In genomic region chr1:97726386-97726785, GRCh38 we compare ENCODE assay signal across 16 cellular contexts.
DNase-seq lines count a peak whose midpoint lies in the region; ATAC-seq, FAIRE-seq and TF ChIP-seq lines count a peak whose summit lies in the region.
"Had no signal": no experiment of that assay in that cellular context is flagged by ENCODE, and none has a peak within 500 bp of the region (broad histone marks: within the 10 kb centered on the region; RNA-seq: fewer than 3 reads in every experiment).

No MANE protein-coding gene starts in this region.

- no peaks in the 10 kb centered on the region for H4K20me1 ChIP-seq in IMR-90 (ENCODE audit: insufficient read depth, low read length)

- no peak overlapping the region for H2AFZ ChIP-seq in IMR-90 (replicated peaks; ENCODE audit: low read length, poor library complexity)
- no peak overlapping the region for H2AFZ ChIP-seq in mesenchymal stem cell (ENCODE audit: low read depth, low read length)

- peaks cover 0 to 9% (median 5%) of the 10 kb centered on the region in 3 donors for H3K9me3 Mint-ChIP-seq in T-cell
- H3K9me3 Mint-ChIP-seq: H9 had no signal

- H2BK120ac ChIP-seq in IMR-90 (ENCODE audit: low read depth, low read length) (no peak overlapping the region), mesenchymal stem cell (ENCODE audit: low read depth, low read length) (no peak overlapping the region)

- H4K8ac ChIP-seq in IMR-90 (ENCODE audit: low read depth in 2 of 2, low read length in 2 of 2), result no peak overlapping the region
- H4K8ac ChIP-seq in mesenchymal stem cell (ENCODE audit: low read length), result no peak overlapping the region

- no peak overlapping the region for H3K14ac ChIP-seq in IMR-90 (replicated peaks; ENCODE audit: low read depth, low read length)
- no peak overlapping the region for H3K14ac ChIP-seq in mesenchymal stem cell (ENCODE audit: low read length in 2 of 2)

- no peak overlapping the region for H3K56ac ChIP-seq in IMR-90 (ENCODE audit: extremely low read depth, insufficient read depth, low read length)

- H3K18ac ChIP-seq in IMR-90 (ENCODE audit: low read depth, low read length) (no peak overlapping the region), mesenchymal stem cell (ENCODE audit: low read depth in 1 of 2, low read length in 2 of 2) (no peak overlapping the region)

- H3K79me1 ChIP-seq in IMR-90 (ENCODE audit: low read depth in 1 of 2, low read length in 2 of 2), result no peaks in the 10 kb centered on the region
- H3K79me1 ChIP-seq in mesenchymal stem cell (replicated peaks; ENCODE audit: low read length, poor library complexity, severe bottlenecking), result no peaks in the 10 kb centered on the region

- H4K91ac ChIP-seq in IMR-90 (ENCODE audit: insufficient read depth, low read depth, low read length) (no peak overlapping the region), mesenchymal stem cell (ENCODE audit: low read length) (no peak overlapping the region)

- no peaks in the 10 kb centered on the region for H3K9me1 ChIP-seq in IMR-90 (ENCODE audit: insufficient read depth, low read length)

- no peaks in the 10 kb centered on the region for H3K27me3 Mint-ChIP-seq in T-cell

- TF ChIP-seq RAD21 in IMR-90 (IDR thresholded peaks at IDR 0.05; ENCODE audit: low read length), result no peak

- dilution Hi-C loops in IMR-90 (cut with HindIII; ENCODE audit: low sequenced_read_pairs, unreplicated experiment), result no loop called here

- H3K4ac ChIP-seq in IMR-90 (ENCODE audit: low read depth, low read length), result no peak overlapping the region
- no peak overlapping the region for H3K4ac ChIP-seq in mesenchymal stem cell (ENCODE audit: low read depth in 1 of 2, low read length in 2 of 2)

- peak; percentile 34 for DNase-seq in EH (ENCODE audit: low read depth)
- peak; percentile 24 for DNase-seq in IMR-90
- peak; percentile 55 for DNase-seq in bronchial epithelial cell (ENCODE audit: low read depth)
- DNase-seq in mesenchymal stem cell, result peak; percentile 6
- DNase-seq in NCI-H524 treated with DMSO at 0.1 percent for 48 hours (lab: John Stamatoyannopoulos, UW), result no peak
- no peak for DNase-seq in T-cell
- DNase-seq: H9, KG1, MG63, NCI-H1105 treated with DMSO at 0.1 percent for 48 hours, NCI-H1694 treated with DMSO at 0.1 percent for 48 hours, NCI-H345, NCI-H69, SJCRH30 had no signal

- H3K27ac ChIP-seq in IMR-90 (ENCODE audit: insufficient read depth, low read length) (no peak overlapping the region), mesenchymal stem cell (ENCODE audit: low read length, poor library complexity, severe bottlenecking) (no peak overlapping the region)
- H3K27ac ChIP-seq: C4-2B, SJCRH30 had no signal

- H3K4me1 Mint-ChIP-seq in T-cell, result peaks cover 3 to 9% (median 4%) of the 10 kb centered on the region in 3 donors
- H3K4me1 Mint-ChIP-seq: H9 had no signal

- H3K4me1 ChIP-seq in IMR-90 (ENCODE audit: control insufficient read depth, insufficient read depth, low read length) (no peaks in the 10 kb centered on the region), mesenchymal stem cell (ENCODE audit: control insufficient read depth, insufficient read depth, low read depth, low read length) (no peaks in the 10 kb centered on the region)
- H3K4me1 ChIP-seq: SJCRH30 had no signal

- H3K36me3 ChIP-seq in IMR-90 (ENCODE audit: control insufficient read depth, insufficient read depth, low read length) (no peaks in the 10 kb centered on the region), bronchial epithelial cell (ENCODE audit: control insufficient read depth, insufficient read depth, low read length) (no peaks in the 10 kb centered on the region), mesenchymal stem cell (ENCODE audit: control insufficient read depth in 1 of 2, insufficient read depth in 2 of 2, low read depth in 1 of 2, low read length in 2 of 2) (peaks cover 0 to 2% of the 10 kb centered on the region in 2 experiments)
- H3K36me3 ChIP-seq: MG63, SJCRH30 had no signal

- no peak overlapping the region for H4K5ac ChIP-seq in IMR-90 (ENCODE audit: low read depth, low read length)

- H3K4me2 ChIP-seq in IMR-90 (ENCODE audit: low read depth, low read length), result no peak overlapping the region
- H3K4me2 ChIP-seq in mesenchymal stem cell (ENCODE audit: low read length, poor library complexity, severe bottlenecking), result no peak overlapping the region

- no peak for FAIRE-seq in bronchial epithelial cell (lab: Jason Lieb, UNC)

- H2BK5ac ChIP-seq in IMR-90 (ENCODE audit: low read depth, low read length, poor library complexity, severe bottlenecking), result no peak overlapping the region
- H2BK5ac ChIP-seq in mesenchymal stem cell (ENCODE audit: low read depth, low read length, poor library complexity, severe bottlenecking), result no peak overlapping the region

- H2AK9ac ChIP-seq in IMR-90 (replicated peaks; ENCODE audit: low read depth, low read length, poor library complexity), result no peak overlapping the region

- H3K4me3 ChIP-seq in IMR-90 (ENCODE audit: insufficient read depth, low read depth, low read length) (no peak overlapping the region), bronchial epithelial cell (ENCODE audit: low read depth, low read length) (no peak overlapping the region), mesenchymal stem cell (ENCODE audit: insufficient read depth in 1 of 2, low read depth in 1 of 2, low read length in 2 of 2) (no peak overlapping the region)
- H3K4me3 ChIP-seq: MG63, SJCRH30 had no signal

- BruUV-seq in IMR-90 (replicated peaks; lab: Mats Ljungman, UMichigan), result no TSS peak

- POLR2A ChIA-PET in IMR-90 (lab: Charles Lee; ENCODE audit: unreplicated experiment), result no interaction called here
- POLR2A ChIA-PET in T-cell (lab: Charles Lee), result no interaction called here

- H2AK5ac ChIP-seq in IMR-90 (ENCODE audit: low read depth, low read length), result no peak overlapping the region
- no peak overlapping the region for H2AK5ac ChIP-seq in mesenchymal stem cell (ENCODE audit: low read length, severe bottlenecking)

- no peak for ATAC-seq in IMR-90 (ENCODE audit: low read depth)
- no peak for ATAC-seq in HG02642 (IDR thresholded peaks at IDR 0.05; ENCODE audit: poor library complexity, unreplicated experiment)
- no peak for ATAC-seq in T-cell (replicated peaks in 1 of 4)

- H3K23ac ChIP-seq in IMR-90 (ENCODE audit: low read depth, low read length), result no peak overlapping the region
- H3K23ac ChIP-seq in mesenchymal stem cell (ENCODE audit: low read length in 2 of 2), result no peak overlapping the region

- no peaks in the 10 kb centered on the region; the same call in 1 of the 2 replicates for H3K9me3 ChIP-seq in IMR-90 (ENCODE audit: control insufficient read depth, insufficient read depth, low read length)
- H3K9me3 ChIP-seq in mesenchymal stem cell (ENCODE audit: control insufficient read depth, low read length), result peaks cover 7% of the 10 kb centered on the region
- H3K9me3 ChIP-seq: SJCRH30 had no signal

- no peak overlapping the region for H3K9ac ChIP-seq in IMR-90 (ENCODE audit: low read depth, low read length)
- no peak overlapping the region for H3K9ac ChIP-seq in mesenchymal stem cell (ENCODE audit: low read length)

- H2BK15ac ChIP-seq in IMR-90 (ENCODE audit: low read depth, low read length) (no peak overlapping the region), mesenchymal stem cell (ENCODE audit: low read depth, poor library complexity, severe bottlenecking) (no peak overlapping the region)

- no peak overlapping the region for H3K4me3 Mint-ChIP-seq in T-cell
- H3K4me3 Mint-ChIP-seq: H9 had no signal

- intact Hi-C loops in IMR-90 (cut with micrococcal nuclease), result no loop called here

- in situ Hi-C loops in IMR-90 (cut with MboI; ENCODE audit: low sequenced_read_pairs), result no loop called here

- peaks cover 28% of the 10 kb centered on the region for H3K36me3 Mint-ChIP-seq in T-cell

- no peak for TF ChIP-seq CTCF in IMR-90 (conservative IDR thresholded peaks at IDR 0.05; ENCODE audit: low read depth, low read length)
- TF ChIP-seq CTCF in bronchial epithelial cell (IDR thresholded peaks at IDR 0.05; ENCODE audit: insufficient read depth, low read length, severe bottlenecking), result no peak

- H3K27ac Mint-ChIP-seq in T-cell, result no peak overlapping the region
- H3K27ac Mint-ChIP-seq: H9 had no signal

- no peak for TF ChIP-seq POLR2A in IMR-90 (IDR thresholded peaks at IDR 0.05; ENCODE audit: low read depth, low read length)

- CTCF ChIA-PET in IMR-90 (lab: Yijun Ruan, JAX), result no interaction called here
- CTCF ChIA-PET in T-cell (lab: Charles Lee), result interaction anchor here in 1 of 2 donors (1.0 kb wide), 1 partner anchor 9 kb away, joined by 4 read pairs; no protein-coding TSS in a partner anchor

- H2BK20ac ChIP-seq in IMR-90 (ENCODE audit: low read depth, low read length), result no peak overlapping the region

- H3K27me3 ChIP-seq in IMR-90 (ENCODE audit: control insufficient read depth, insufficient read depth, low read length) (no peaks in the 10 kb centered on the region), bronchial epithelial cell (ENCODE audit: control insufficient read depth, insufficient read depth, low read length) (no peaks in the 10 kb centered on the region), mesenchymal stem cell (ENCODE audit: control insufficient read depth in 1 of 2, insufficient read depth in 1 of 2, low read length in 2 of 2) (no peaks in the 10 kb centered on the region)
- H3K27me3 ChIP-seq: MG63, SJCRH30 had no signal

- no peak overlapping the region for H2BK12ac ChIP-seq in mesenchymal stem cell (ENCODE audit: low read length in 2 of 2)

TF ChIP-seq in IMR-90, 13 proteins besides CTCF, POLR2A, EP300 and RAD21 (continues in another document):
- no peak for TF ChIP-seq USF2 (IDR thresholded peaks at IDR 0.05; ENCODE audit: low read depth, low read length)
- no peak for TF ChIP-seq FOS (IDR thresholded peaks at IDR 0.05; ENCODE audit: low read depth, low read length)
- TF ChIP-seq CEBPB (IDR thresholded peaks at IDR 0.05; ENCODE audit: low read depth, low read length), result no peak
- TF ChIP-seq MAFK (IDR thresholded peaks at IDR 0.05; ENCODE audit: low read depth, low read length), result no peak
- TF ChIP-seq SMC3 (IDR thresholded peaks at IDR 0.05; ENCODE audit: low read depth, low read length), result no peak
- no peak for TF ChIP-seq MAZ (IDR thresholded peaks at IDR 0.05; ENCODE audit: borderline replicate concordance, low read depth, low read length)
- TF ChIP-seq RFX5 (IDR thresholded peaks at IDR 0.05; ENCODE audit: low read depth, low read length), result no peak

Comparison
In these comparisons a context has a peak if more than half of its experiments do, and no peak if none do; other contexts are left out.
1. DNase-seq: peak in EH (single experiment), IMR-90 (single experiment), bronchial epithelial cell (single experiment) and mesenchymal stem cell (single experiment); none in NCI-H524 treated with DMSO at 0.1 percent for 48 hours (single experiment) and T-cell (0 of 34).